ENCODE assay signal across 18 cellular contexts in the genomic region with DNA sequence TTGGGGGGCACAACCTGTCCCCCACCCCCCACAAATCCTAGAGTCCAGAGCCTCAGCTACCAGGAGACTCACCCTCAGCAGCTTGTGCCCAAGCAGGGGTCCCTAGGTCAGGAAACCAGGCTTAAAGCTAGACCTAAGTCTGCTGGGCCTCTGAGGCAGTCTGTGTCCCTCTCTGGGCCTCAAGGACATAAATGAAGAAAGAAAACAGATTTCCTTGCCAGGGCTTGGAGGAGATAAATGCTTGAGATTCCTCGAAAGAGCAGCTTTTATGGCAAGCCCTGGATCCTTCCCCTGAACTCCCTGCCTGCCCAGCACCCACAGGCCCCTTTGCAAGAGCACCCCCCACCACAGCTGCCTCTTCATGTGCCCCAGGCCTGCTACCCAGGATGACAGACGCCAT. TPM values are rescaled to one million over a fixed set of nuclear protein-coding genes. Genes with fewer than 3 reads are reported as not detected.
DNase-seq lines count a peak whose midpoint lies in the region; ATAC-seq, FAIRE-seq and TF ChIP-seq lines count a peak whose summit lies in the region.
"Had no signal": no experiment of that assay in that cellular context is flagged by ENCODE, and none has a peak within 500 bp of the region (broad histone marks: within the 10 kb centered on the region; RNA-seq: fewer than 3 reads in every experiment).

No MANE protein-coding gene starts in this region.

- H3K9me3 ChIP-seq in cardiac muscle cell (ENCODE audit: low read depth) (no peaks in the 10 kb centered on the region), kidney (ENCODE audit: control insufficient read depth in 1 of 2, low read length in 2 of 2) (no peaks in the 10 kb centered on the region)
- H3K9me3 ChIP-seq: heart left ventricle, spleen had no signal

- H3K36me3 ChIP-seq in cardiac muscle cell (no peaks in the 10 kb centered on the region), kidney (ENCODE audit: control insufficient read depth in 1 of 2, insufficient read depth in 2 of 2, low read length in 2 of 2) (no peaks in the 10 kb centered on the region)
- H3K36me3 ChIP-seq: heart left ventricle, spleen had no signal

- peaks cover 0 to 12% of the 10 kb centered on the region in 2 donors for H3K4me1 Mint-ChIP-seq in immature natural killer cell

- H3K27me3 Mint-ChIP-seq in immature natural killer cell (ENCODE audit: low read depth in 3 of 3) = peaks cover 9 to 16% (median 9%) of the 10 kb centered on the region in 3 donors

- no peak for FAIRE-seq in kidney (lab: Jason Lieb, UNC)
- FAIRE-seq in GM12891 (lab: Jason Lieb, UNC) = no peak

- TF ChIP-seq POLR2A in GM12891 (IDR thresholded peaks at IDR 0.05; ENCODE audit: low read depth, low read length) = no peak

- H3K4me3 Mint-ChIP-seq in immature natural killer cell = no peak overlapping the region
- H3K4me3 Mint-ChIP-seq: dendritic cell treated with granulocyte-macrophage colony-stimulating factor and Interleukin-4, amounts not matched to agents 40 ng/mL and 50 ng/mL, for 4 days; stimulated activated memory B cell treated with anti-CD40 and anti-IgM and Interleukin-4, amounts not matched to agents 10 μg/mL and 1 μg/mL and 100 μg/mL, for 72 hours had no signal

- H3K9me3 Mint-ChIP-seq in immature natural killer cell = no peaks in the 10 kb centered on the region
- H3K9me3 Mint-ChIP-seq: activated T-helper 2 cell treated with anti-CD3 and anti-CD28 coated beads, Interferon-gamma antibody, Interleukin-2, Interleukin-4, amounts not matched to agents 10 μg/mL and 5 μg/mL and 100 μg/mL, durations not matched to agents 14 hours and 24 hours and 36 hours; CD8-positive, alpha-beta memory T cell; dendritic cell treated with granulocyte-macrophage colony-stimulating factor and Interleukin-4, amounts not matched to agents 40 ng/mL and 50 ng/mL, for 4 days; stimulated activated memory B cell treated with anti-CD40 and anti-IgM and Interleukin-4, amounts not matched to agents 10 μg/mL and 1 μg/mL and 100 μg/mL, for 72 hours had no signal

- H3K27ac Mint-ChIP-seq in immature natural killer cell = no peak overlapping the region
- H3K27ac Mint-ChIP-seq: activated T-helper 2 cell treated with anti-CD3 and anti-CD28 coated beads, Interferon-gamma antibody, Interleukin-2, Interleukin-4, amounts not matched to agents 10 μg/mL and 5 μg/mL and 100 μg/mL, durations not matched to agents 14 hours and 24 hours and 36 hours; dendritic cell treated with granulocyte-macrophage colony-stimulating factor and Interleukin-4, amounts not matched to agents 40 ng/mL and 50 ng/mL, for 4 days; stimulated activated memory B cell treated with anti-CD40 and anti-IgM and Interleukin-4, amounts not matched to agents 10 μg/mL and 1 μg/mL and 100 μg/mL, for 72 hours had no signal

- no peak overlapping the region for H3K9ac ChIP-seq in kidney (ENCODE audit: low read length in 2 of 2)

- H3K27ac ChIP-seq in cardiac muscle cell = peak overlapping the region; percentile 44
- H3K27ac ChIP-seq in kidney (ENCODE audit: low read depth in 2 of 2, low read length in 2 of 2) = no peak overlapping the region
- H3K27ac ChIP-seq in temporal lobe (ENCODE audit: low read depth, low read length) = peak overlapping the region; percentile 65
- no peak overlapping the region for H3K27ac ChIP-seq in coronary artery
- H3K27ac ChIP-seq: heart left ventricle, RWPE1, spleen had no signal

- intact Hi-C loops in Right ventricle myocardium superior (cut with DNase I) = no loop called here
- intact Hi-C loops in kidney (cut with DNase I) = no loop called here

- H3K4me1 ChIP-seq in cardiac muscle cell (ENCODE audit: low read depth) (peaks cover 17% of the 10 kb centered on the region), kidney (ENCODE audit: control insufficient read depth in 1 of 2, insufficient read depth in 1 of 2, low read depth in 1 of 2, low read length in 2 of 2) (peaks cover 0 to 10% of the 10 kb centered on the region in 2 donors)

- no peak for TF ChIP-seq CTCF in cardiac muscle cell (IDR thresholded peaks at IDR 0.05; ENCODE audit: low read depth, low read length)
- TF ChIP-seq CTCF in kidney (IDR thresholded peaks at IDR 0.05; ENCODE audit: borderline replicate concordance, extremely low read depth, insufficient read depth) = no peak
- no peak for TF ChIP-seq CTCF in coronary artery (IDR thresholded peaks at IDR 0.05)

- no peak for DNase-seq in cardiac muscle cell (ENCODE audit: low read depth in 1 of 2, low spot score in 1 of 2)
- no peak for DNase-seq in Right ventricle myocardium superior
- peak; percentile 15 for DNase-seq in cerebellar cortex (ENCODE audit: low spot score)
- peak; percentile 29 for DNase-seq in kidney
- DNase-seq in immature natural killer cell = no peak
- DNase-seq in GM12891 (ENCODE audit: insufficient read length, low spot score) = no peak
- no peak for DNase-seq in coronary artery (ENCODE audit: low spot score)
- DNase-seq: activated CD8-positive, alpha-beta memory T cell treated with anti-CD3 and anti-CD28 coated beads for 24 hours; CD8-positive, alpha-beta memory T cell; DND-41; spleen; T-helper 1 cell had no signal

- no peaks in the 10 kb centered on the region for H3K36me3 Mint-ChIP-seq in immature natural killer cell
- H3K36me3 Mint-ChIP-seq: CD8-positive, alpha-beta memory T cell; stimulated activated memory B cell treated with anti-CD40 and anti-IgM and Interleukin-4, amounts not matched to agents 10 μg/mL and 1 μg/mL and 100 μg/mL, for 72 hours had no signal

- no peak for ATAC-seq in Right ventricle myocardium superior (ENCODE audit: poor library complexity)
- ATAC-seq: heart left ventricle; stimulated activated memory B cell treated with anti-CD40 and anti-IgM and Interleukin-4, amounts not matched to agents 10 μg/mL and 1 μg/mL and 100 μg/mL, for 72 hours had no signal

- no peak overlapping the region for H3K4me3 ChIP-seq in cardiac muscle cell
- no peak overlapping the region for H3K4me3 ChIP-seq in kidney (ENCODE audit: low read length in 2 of 2)
- H3K4me3 ChIP-seq in coronary artery = no peak overlapping the region
- H3K4me3 ChIP-seq: heart left ventricle, spleen had no signal

- peaks cover 41% of the 10 kb centered on the region for H3K27me3 ChIP-seq in cardiac muscle cell

TF ChIP-seq in GM12891, 5 proteins besides CTCF, POLR2A, EP300 and RAD21:
- TF ChIP-seq SPI1 (IDR thresholded peaks at IDR 0.05; ENCODE audit: low read depth, low read length) (no peak), POLR2AphosphoS5 (IDR thresholded peaks at IDR 0.05; ENCODE audit: low read depth, low read length) (no peak), PAX5 (IDR thresholded peaks at IDR 0.05; ENCODE audit: insufficient read depth, low read length, severe bottlenecking) (no peak), TAF1 (IDR thresholded peaks at IDR 0.05; ENCODE audit: low read depth, low read length) (no peak), POU2F2 (IDR thresholded peaks at IDR 0.05; ENCODE audit: low read depth, low read length) (no peak)

RNA-seq across cellular contexts. Expression of gene SRCIN1, which starts 3.3 kb away (rescaled TPM):
- total RNA-seq in cardiac muscle cell (5.2 and 10.8 TPM in 2 replicates), Right ventricle myocardium superior (2.3 TPM), kidney (6.1 TPM), temporal lobe (29.0 TPM)
- polyA plus RNA-seq in cardiac muscle cell (2.3 and 4.6 TPM in 2 replicates), kidney (ENCODE audit: insufficient read depth, low read depth, low replicate concordance) (0.34 TPM), immature natural killer cell (not detected)
- polyA plus RNA-seq in GM12891 (2012; ENCODE audit: low read depth, missing spikeins) = 0.24 TPM
- polyA plus RNA-seq: CD8-positive, alpha-beta memory T cell had no signal

Comparison
In these comparisons a context has a peak if more than half of its experiments do, and no peak if none do; other contexts are left out.
1. DNase-seq: peak in cerebellar cortex (single experiment) and kidney (single experiment); none in cardiac muscle cell (0 of 2), Right ventricle myocardium superior (single experiment), immature natural killer cell (0 of 3), GM12891 (single experiment) and coronary artery (single experiment).
2. H3K27ac ChIP-seq: peak in cardiac muscle cell (single experiment) and temporal lobe (single experiment); none in kidney (0 of 2) and coronary artery (0 of 2).